Comparison of ENCODE assay signal across 12 cellular contexts in genomic region chr17:17768415-17769088, GRCh38.
DNase-seq lines count a peak whose midpoint lies in the region; ATAC-seq, FAIRE-seq and TF ChIP-seq lines count a peak whose summit lies in the region.
"Had no signal": no experiment of that assay in that cellular context is flagged by ENCODE, and none has a peak within 500 bp of the region (broad histone marks: within the 10 kb centered on the region; RNA-seq: fewer than 3 reads in every experiment).

No MANE protein-coding gene starts in this region.

- H3K36me3 ChIP-seq in GM12878 (ENCODE audit: control insufficient read depth in 2 of 2, insufficient read depth in 2 of 2, low read length in 1 of 2) = peaks cover 0 to 11% of the 10 kb centered on the region in 2 experiments; a peak in 2 of 4 replicates
- H3K36me3 ChIP-seq in left lung = peaks cover 0 to 10% of the 10 kb centered on the region in 2 donors
- H3K36me3 ChIP-seq in testis (ENCODE audit: low read depth, missing control alignments) = no peaks in the 10 kb centered on the region

- TF ChIP-seq POLR2A in GM12878 (IDR thresholded peaks at IDR 0.05; ENCODE audit: low read depth, low read length) (0 out of 2 replicates have a peak, but pooled peaks have one; percentile 4), testis (IDR thresholded peaks at IDR 0.05) (no peak)

- TF ChIP-seq EP300 in GM12878 (IDR thresholded peaks at IDR 0.05; ENCODE audit: borderline replicate concordance in 1 of 2, control insufficient read depth in 1 of 2, low read depth in 2 of 2, low read length in 2 of 2) = no peak

- BruUV-seq in GM12878 (replicated peaks; lab: Mats Ljungman, UMichigan) = no TSS peak

- FAIRE-seq in GM12878 (lab: Jason Lieb, UNC) = no peak

- TF ChIP-seq CTCF in GM12878 (IDR thresholded peaks at IDR 0.05 in 2 of 3, conservative IDR thresholded peaks at IDR 0.05 in 1 of 3; ENCODE audit: control insufficient read depth in 2 of 3, extremely low read depth in 1 of 3, insufficient read depth in 1 of 3, low read depth in 3 of 3, low read length in 3 of 3) (no peak), left lung (IDR thresholded peaks at IDR 0.05) (no peak), testis (IDR thresholded peaks at IDR 0.05) (no peak)

- H3K4me1 ChIP-seq in GM12878 (ENCODE audit: control insufficient read depth, insufficient read depth, low read length) (peaks cover 20% of the 10 kb centered on the region), left lung (peaks cover 9 to 10% of the 10 kb centered on the region in 2 donors), testis (peaks cover 27% of the 10 kb centered on the region)

- no peaks in the 10 kb centered on the region for H3K9me3 ChIP-seq in GM12878 (replicated peaks; ENCODE audit: control insufficient read depth, insufficient read depth, low read length)
- H3K9me3 ChIP-seq in left lung = no peaks in the 10 kb centered on the region
- H3K9me3 ChIP-seq in testis = no peaks in the 10 kb centered on the region

- DNase-seq in SHP77 (lab: John Stamatoyannopoulos, UW) (peak; percentile 46 to 71), SHP77 treated with DMSO at 0.1 percent for 48 hours (lab: John Stamatoyannopoulos, UW) (no peak), GM12878 (ENCODE audit: low read depth, low spot score) (no peak), left lung (no peak), testis (peak; percentile 34), AG08395 (ENCODE audit: low spot score) (no peak), amniotic stem cell (lab: John Stamatoyannopoulos, UW) (no peak), anterior cingulate cortex (lab: John Stamatoyannopoulos, UW) (no peak)
- DNase-seq: GOT3, NCI-H2081 treated with DMSO at 0.1 percent for 48 hours, T-helper 9 cell had no signal

- no peaks in the 10 kb centered on the region; the same call in 1 of the 2 replicates for H3K79me2 ChIP-seq in GM12878 (ENCODE audit: control insufficient read depth, insufficient read depth, low read length)

- RAD21 ChIA-PET in GM12878 (lab: Charles Lee; ENCODE audit: unreplicated experiment) = no interaction called here

- in situ Hi-C loops in GM12878 (cut with MboI) = no loop called here

- H3K4me3 ChIP-seq in GM12878 = no peak overlapping the region
- H3K4me3 ChIP-seq in left lung = no peak overlapping the region
- no peak overlapping the region for H3K4me3 ChIP-seq in testis

- H3K4me2 ChIP-seq in GM12878 (ENCODE audit: control insufficient read depth, insufficient read depth) = no peak overlapping the region

- H3K27ac ChIP-seq in GM12878 (ENCODE audit: control insufficient read depth, insufficient read depth) (no peak overlapping the region), left lung (no peak overlapping the region), testis (no peak overlapping the region)

- H4K20me1 ChIP-seq in GM12878 (ENCODE audit: control insufficient read depth, insufficient read depth) = no peaks in the 10 kb centered on the region; the same call in 1 of the 2 replicates

- WGBS in GM12878 (ENCODE audit: insufficient coverage, insufficient replicate concordance, low lambda C conversion rate, missing lambda C conversion rate) = 90% methylated on average over 14 of the region's 14 CpGs
- 47 to 67% methylated on average over 9 to 14 of the region's 14 CpGs for WGBS in testis, 2 donors

- CTCF ChIA-PET in GM12878 (lab: Yijun Ruan, JAX) = interaction anchor here (1.0 kb wide), 1 partner anchor 151 kb away, joined by 4 read pairs; no protein-coding TSS in a partner anchor

- H3K9ac ChIP-seq in GM12878 (ENCODE audit: control insufficient read depth, insufficient read depth, low read length) = no peak overlapping the region

- SMC1A ChIA-PET in GM12878 (lab: Charles Lee; ENCODE audit: uncharacterized antibody, unreplicated experiment) = no interaction called here

- no peak overlapping the region for H2AFZ ChIP-seq in GM12878 (ENCODE audit: control insufficient read depth, low read depth, low read length)

- POLR2A ChIA-PET in GM12878 (lab: Charles Lee) = no interaction called here

- H3K27me3 ChIP-seq in GM12878 (replicated peaks in 1 of 2; ENCODE audit: control insufficient read depth in 2 of 2, insufficient read depth in 2 of 2, low read length in 1 of 2) = no peaks in the 10 kb centered on the region
- H3K27me3 ChIP-seq in left lung = no peaks in the 10 kb centered on the region
- no peaks in the 10 kb centered on the region for H3K27me3 ChIP-seq in testis

- intact Hi-C loops in GM12878 (cut with micrococcal nuclease; ENCODE audit: unreplicated experiment) (no loop called here), left lung (cut with DNase I) (no loop called here), testis (cut with DNase I; ENCODE audit: low total_unique reads) (no loop called here)

- TF ChIP-seq RAD21 in GM12878 (IDR thresholded peaks at IDR 0.05; ENCODE audit: insufficient read depth, low read depth, low read length) = no peak

- ATAC-seq in GM12878 (no peak), left lung (peak; percentile 70)
- ATAC-seq: Panc1 had no signal

TF ChIP-seq in GM12878, 131 proteins besides CTCF, POLR2A, EP300 and RAD21 (continues in another document):
- TF ChIP-seq HCFC1 (IDR thresholded peaks at IDR 0.05; ENCODE audit: low read length) (no peak), CHD1 (IDR thresholded peaks at IDR 0.05; ENCODE audit: low read depth, low read length) (no peak), MTA2 (IDR thresholded peaks at IDR 0.05; ENCODE audit: low read depth) (no peak), NBN (IDR thresholded peaks at IDR 0.05) (no peak), FOXK2 (IDR thresholded peaks at IDR 0.05) (no peak), NR2F1 (conservative IDR thresholded peaks at IDR 0.05) (no peak), SMAD5 (IDR thresholded peaks at IDR 0.05; ENCODE audit: low read depth) (no peak), MEF2A (IDR thresholded peaks at IDR 0.05; ENCODE audit: insufficient read depth, low read depth, low read length) (no peak), RFX5 (IDR thresholded peaks at IDR 0.05; ENCODE audit: low read depth, low read length) (no peak)
- TF ChIP-seq, protein P1, sequence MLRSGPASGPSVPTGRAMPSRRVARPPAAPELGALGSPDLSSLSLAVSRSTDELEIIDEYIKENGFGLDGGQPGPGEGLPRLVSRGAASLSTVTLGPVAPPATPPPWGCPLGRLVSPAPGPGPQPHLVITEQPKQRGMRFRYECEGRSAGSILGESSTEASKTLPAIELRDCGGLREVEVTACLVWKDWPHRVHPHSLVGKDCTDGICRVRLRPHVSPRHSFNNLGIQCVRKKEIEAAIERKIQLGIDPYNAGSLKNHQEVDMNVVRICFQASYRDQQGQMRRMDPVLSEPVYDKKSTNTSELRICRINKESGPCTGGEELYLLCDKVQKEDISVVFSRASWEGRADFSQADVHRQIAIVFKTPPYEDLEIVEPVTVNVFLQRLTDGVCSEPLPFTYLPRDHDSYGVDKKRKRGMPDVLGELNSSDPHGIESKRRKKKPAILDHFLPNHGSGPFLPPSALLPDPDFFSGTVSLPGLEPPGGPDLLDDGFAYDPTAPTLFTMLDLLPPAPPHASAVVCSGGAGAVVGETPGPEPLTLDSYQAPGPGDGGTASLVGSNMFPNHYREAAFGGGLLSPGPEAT (IDR thresholded peaks at IDR 0.05; ENCODE audit: low read depth) = no peak
- TF ChIP-seq, protein P2, sequence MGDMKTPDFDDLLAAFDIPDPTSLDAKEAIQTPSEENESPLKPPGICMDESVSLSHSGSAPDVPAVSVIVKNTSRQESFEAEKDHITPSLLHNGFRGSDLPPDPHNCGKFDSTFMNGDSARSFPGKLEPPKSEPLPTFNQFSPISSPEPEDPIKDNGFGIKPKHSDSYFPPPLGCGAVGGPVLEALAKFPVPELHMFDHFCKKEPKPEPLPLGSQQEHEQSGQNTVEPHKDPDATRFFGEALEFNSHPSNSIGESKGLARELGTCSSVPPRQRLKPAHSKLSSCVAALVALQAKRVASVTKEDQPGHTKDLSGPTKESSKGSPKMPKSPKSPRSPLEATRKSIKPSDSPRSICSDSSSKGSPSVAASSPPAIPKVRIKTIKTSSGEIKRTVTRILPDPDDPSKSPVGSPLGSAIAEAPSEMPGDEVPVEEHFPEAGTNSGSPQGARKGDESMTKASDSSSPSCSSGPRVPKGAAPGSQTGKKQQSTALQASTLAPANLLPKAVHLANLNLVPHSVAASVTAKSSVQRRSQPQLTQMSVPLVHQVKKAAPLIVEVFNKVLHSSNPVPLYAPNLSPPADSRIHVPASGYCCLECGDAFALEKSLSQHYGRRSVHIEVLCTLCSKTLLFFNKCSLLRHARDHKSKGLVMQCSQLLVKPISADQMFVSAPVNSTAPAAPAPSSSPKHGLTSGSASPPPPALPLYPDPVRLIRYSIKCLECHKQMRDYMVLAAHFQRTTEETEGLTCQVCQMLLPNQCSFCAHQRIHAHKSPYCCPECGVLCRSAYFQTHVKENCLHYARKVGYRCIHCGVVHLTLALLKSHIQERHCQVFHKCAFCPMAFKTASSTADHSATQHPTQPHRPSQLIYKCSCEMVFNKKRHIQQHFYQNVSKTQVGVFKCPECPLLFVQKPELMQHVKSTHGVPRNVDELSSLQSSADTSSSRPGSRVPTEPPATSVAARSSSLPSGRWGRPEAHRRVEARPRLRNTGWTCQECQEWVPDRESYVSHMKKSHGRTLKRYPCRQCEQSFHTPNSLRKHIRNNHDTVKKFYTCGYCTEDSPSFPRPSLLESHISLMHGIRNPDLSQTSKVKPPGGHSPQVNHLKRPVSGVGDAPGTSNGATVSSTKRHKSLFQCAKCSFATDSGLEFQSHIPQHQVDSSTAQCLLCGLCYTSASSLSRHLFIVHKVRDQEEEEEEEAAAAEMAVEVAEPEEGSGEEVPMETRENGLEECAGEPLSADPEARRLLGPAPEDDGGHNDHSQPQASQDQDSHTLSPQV (IDR thresholded peaks at IDR 0.05) = no peak
- TF ChIP-seq, protein P3, sequence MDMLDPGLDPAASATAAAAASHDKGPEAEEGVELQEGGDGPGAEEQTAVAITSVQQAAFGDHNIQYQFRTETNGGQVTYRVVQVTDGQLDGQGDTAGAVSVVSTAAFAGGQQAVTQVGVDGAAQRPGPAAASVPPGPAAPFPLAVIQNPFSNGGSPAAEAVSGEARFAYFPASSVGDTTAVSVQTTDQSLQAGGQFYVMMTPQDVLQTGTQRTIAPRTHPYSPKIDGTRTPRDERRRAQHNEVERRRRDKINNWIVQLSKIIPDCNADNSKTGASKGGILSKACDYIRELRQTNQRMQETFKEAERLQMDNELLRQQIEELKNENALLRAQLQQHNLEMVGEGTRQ (IDR thresholded peaks at IDR 0.05; ENCODE audit: borderline replicate concordance, low read depth, low read length) = no peak
- TF ChIP-seq, protein P4, sequence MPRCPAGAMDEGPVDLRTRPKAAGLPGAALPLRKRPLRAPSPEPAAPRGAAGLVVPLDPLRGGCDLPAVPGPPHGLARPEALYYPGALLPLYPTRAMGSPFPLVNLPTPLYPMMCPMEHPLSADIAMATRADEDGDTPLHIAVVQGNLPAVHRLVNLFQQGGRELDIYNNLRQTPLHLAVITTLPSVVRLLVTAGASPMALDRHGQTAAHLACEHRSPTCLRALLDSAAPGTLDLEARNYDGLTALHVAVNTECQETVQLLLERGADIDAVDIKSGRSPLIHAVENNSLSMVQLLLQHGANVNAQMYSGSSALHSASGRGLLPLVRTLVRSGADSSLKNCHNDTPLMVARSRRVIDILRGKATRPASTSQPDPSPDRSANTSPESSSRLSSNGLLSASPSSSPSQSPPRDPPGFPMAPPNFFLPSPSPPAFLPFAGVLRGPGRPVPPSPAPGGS (IDR thresholded peaks at IDR 0.05; ENCODE audit: borderline replicate concordance, insufficient read depth, low read depth, low read length, poor library complexity, severe bottlenecking) = no peak

Comparison
In these comparisons a context has a peak if more than half of its experiments do, and no peak if none do; other contexts are left out.
1. DNase-seq: peak in SHP77 (2 of 2) and testis (single experiment); none in SHP77 treated with DMSO at 0.1 percent for 48 hours (single experiment), GM12878 (single experiment), left lung (0 of 2), AG08395 (single experiment), amniotic stem cell (single experiment) and anterior cingulate cortex (0 of 58).